In the genomic region with DNA sequence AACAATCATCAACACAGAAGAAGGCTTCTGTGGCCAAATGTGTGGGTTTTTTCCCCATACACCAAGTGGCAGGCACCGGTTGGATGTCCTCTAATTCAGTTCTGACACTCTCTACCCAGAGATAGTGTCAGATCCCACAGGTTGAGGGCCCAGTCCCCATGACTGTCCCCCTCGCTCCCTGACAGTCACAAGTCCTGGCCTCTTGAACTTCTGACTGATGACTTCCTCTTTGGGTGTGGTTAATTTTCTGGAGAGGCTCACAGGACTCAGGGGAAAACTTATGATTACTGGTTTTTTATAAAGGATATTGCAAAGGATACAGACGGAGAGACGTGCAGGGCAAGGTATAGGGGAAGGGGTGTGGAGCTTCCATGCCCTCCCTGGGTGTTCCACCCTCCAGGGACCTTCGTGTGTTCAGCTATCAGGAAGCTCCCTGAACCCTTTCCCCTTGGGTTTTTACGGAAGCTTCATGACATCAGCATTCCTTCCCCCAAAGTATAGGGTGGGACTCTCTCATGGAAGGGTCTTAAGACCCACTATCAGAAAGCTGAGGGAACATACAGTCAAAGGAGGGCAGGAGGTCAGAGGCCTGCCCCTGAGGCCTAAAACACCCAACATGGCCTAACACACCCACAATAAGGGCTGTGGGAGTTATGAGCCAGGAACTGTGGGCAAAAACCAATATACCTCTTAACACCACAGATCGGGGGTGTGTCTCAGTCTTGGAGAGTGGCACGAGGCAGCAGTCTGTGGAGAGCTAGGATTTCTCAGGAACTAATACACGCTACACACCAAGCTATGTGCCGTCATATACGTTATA, we compare ENCODE assay signal across 10 cellular contexts. TPM values are rescaled to one million over a fixed set of nuclear protein-coding genes. Genes with fewer than 3 reads are reported as not detected.
DNase-seq lines count a peak whose midpoint lies in the region; ATAC-seq, FAIRE-seq and TF ChIP-seq lines count a peak whose summit lies in the region.
"Had no signal": no experiment of that assay in that cellular context is flagged by ENCODE, and none has a peak within 500 bp of the region (broad histone marks: within the 10 kb centered on the region; RNA-seq: fewer than 3 reads in every experiment).

No MANE protein-coding gene starts in this region.

- no peak overlapping the region for H3K9ac ChIP-seq in mesenchymal stem cell (ENCODE audit: low read length)

- peak overlapping the region in 1 of 2 donors; percentile 69 for H3K4me3 Mint-ChIP-seq in CD14-positive monocyte
- H3K4me3 Mint-ChIP-seq in T-helper 17 cell: no peak overlapping the region

- no peaks in the 10 kb centered on the region for H3K27me3 Mint-ChIP-seq in CD14-positive monocyte (ENCODE audit: low read depth in 3 of 3)
- H3K27me3 Mint-ChIP-seq in T-helper 17 cell: no peaks in the 10 kb centered on the region

- ATAC-seq in T-helper 17 cell (no peak), HG02884 (IDR thresholded peaks at IDR 0.05; ENCODE audit: unreplicated experiment) (no peak)

- no peak for TF ChIP-seq CTCF in CD14-positive monocyte (IDR thresholded peaks at IDR 0.05)

- no peaks in the 10 kb centered on the region for H3K36me3 ChIP-seq in mesenchymal stem cell (ENCODE audit: control insufficient read depth in 1 of 2, insufficient read depth in 2 of 2, low read depth in 1 of 2, low read length in 2 of 2)

- no peak overlapping the region for H3K4me2 ChIP-seq in mesenchymal stem cell (ENCODE audit: low read length, poor library complexity, severe bottlenecking)

- H2AK5ac ChIP-seq in mesenchymal stem cell (ENCODE audit: low read length, severe bottlenecking): no peak overlapping the region

- H3K27ac Mint-ChIP-seq in CD14-positive monocyte (peak overlapping the region in 6 of 7 donors; percentile 26 to 93 (median 76)), T-helper 17 cell (peak overlapping the region; percentile 49)

- no peak overlapping the region for H3K27ac ChIP-seq in mesenchymal stem cell (ENCODE audit: low read length, poor library complexity, severe bottlenecking)

- no peak overlapping the region for H3K4me3 ChIP-seq in mesenchymal stem cell (ENCODE audit: insufficient read depth in 1 of 2, low read depth in 1 of 2, low read length in 2 of 2)

- no peak overlapping the region for H2BK5ac ChIP-seq in mesenchymal stem cell (ENCODE audit: low read depth, low read length, poor library complexity, severe bottlenecking)

- H3K36me3 Mint-ChIP-seq in CD14-positive monocyte: peaks cover 3 to 4% of the 10 kb centered on the region in 2 donors
- H3K36me3 Mint-ChIP-seq in T-helper 17 cell (ENCODE audit: low read depth): peaks cover 4% of the 10 kb centered on the region

- peak; percentile 76 for DNase-seq in CD14-positive monocyte (ENCODE audit: low spot score)
- no peak for DNase-seq in GM12891 (ENCODE audit: insufficient read length, low spot score)
- no peak for DNase-seq in T-helper 17 cell
- DNase-seq in mesenchymal stem cell: no peak
- DNase-seq in GOT3 (lab: John Stamatoyannopoulos, UW): no peak
- DNase-seq in COLO668 (lab: John Stamatoyannopoulos, UW; ENCODE audit: unreplicated experiment): no peak
- DNase-seq: amygdala, COR-L47, substantia nigra had no signal

- peaks cover 45% of the 10 kb centered on the region for H3K79me1 ChIP-seq in mesenchymal stem cell (replicated peaks; ENCODE audit: low read length, poor library complexity, severe bottlenecking)

- peak overlapping the region; percentile 38 to 63 for H2BK12ac ChIP-seq in mesenchymal stem cell (ENCODE audit: low read length in 2 of 2)

- TF ChIP-seq POLR2A in GM12891 (IDR thresholded peaks at IDR 0.05; ENCODE audit: low read depth, low read length): no peak

- no peak for FAIRE-seq in GM12891 (lab: Jason Lieb, UNC)

- H4K8ac ChIP-seq in mesenchymal stem cell (ENCODE audit: low read length): no peak overlapping the region

- peak overlapping the region in 1 of 2 experiments; percentile 49 for H3K18ac ChIP-seq in mesenchymal stem cell (ENCODE audit: low read depth in 1 of 2, low read length in 2 of 2)

- H4K91ac ChIP-seq in mesenchymal stem cell (ENCODE audit: low read length): no peak overlapping the region

- H3K23ac ChIP-seq in mesenchymal stem cell (ENCODE audit: low read length in 2 of 2): peak overlapping the region in 1 of 2 experiments; percentile 40

- peaks cover 11% of the 10 kb centered on the region for H3K4me1 Mint-ChIP-seq in CD14-positive monocyte
- peaks cover 24% of the 10 kb centered on the region for H3K4me1 Mint-ChIP-seq in T-helper 17 cell

- no peak overlapping the region for H2BK15ac ChIP-seq in mesenchymal stem cell (ENCODE audit: low read depth, poor library complexity, severe bottlenecking)

- intact Hi-C loops in CD14-positive monocyte (cut with micrococcal nuclease): no loop called here

- no peak overlapping the region for H2AFZ ChIP-seq in mesenchymal stem cell (ENCODE audit: low read depth, low read length)

- 78% methylated on average over 7 of the region's 11 CpGs for WGBS in mesenchymal stem cell

- no peaks in the 10 kb centered on the region for H3K27me3 ChIP-seq in mesenchymal stem cell (ENCODE audit: control insufficient read depth in 1 of 2, insufficient read depth in 1 of 2, low read length in 2 of 2)

- H2BK120ac ChIP-seq in mesenchymal stem cell (ENCODE audit: low read depth, low read length): no peak overlapping the region

- no peaks in the 10 kb centered on the region for H3K9me3 Mint-ChIP-seq in CD14-positive monocyte

- H3K14ac ChIP-seq in mesenchymal stem cell (ENCODE audit: low read length in 2 of 2): peak overlapping the region in 1 of 2 experiments; percentile 29

- H3K4me1 ChIP-seq in mesenchymal stem cell (ENCODE audit: control insufficient read depth, insufficient read depth, low read depth, low read length): no peaks in the 10 kb centered on the region

- H3K4ac ChIP-seq in mesenchymal stem cell (ENCODE audit: low read depth in 1 of 2, low read length in 2 of 2): peak overlapping the region in 1 of 2 experiments; percentile 73

- H3K9me3 ChIP-seq in T-helper 17 cell (ENCODE audit: control insufficient read depth, low read length, poor library complexity, severe bottlenecking): no peaks in the 10 kb centered on the region
- no peaks in the 10 kb centered on the region for H3K9me3 ChIP-seq in mesenchymal stem cell (ENCODE audit: control insufficient read depth, low read length)

TF ChIP-seq in GM12891, 5 proteins besides CTCF, POLR2A, EP300 and RAD21:
- TF ChIP-seq TAF1 (IDR thresholded peaks at IDR 0.05; ENCODE audit: low read depth, low read length) (no peak), SPI1 (IDR thresholded peaks at IDR 0.05; ENCODE audit: low read depth, low read length) (peak; percentile 59)

RNA-seq across cellular contexts. Expression of gene FARS2, which starts 33.3 kb away (rescaled TPM):
- polyA plus RNA-seq in CD14-positive monocyte: 10 to 100 TPM; 17.7 to 21.6 TPM
- polyA plus RNA-seq in GM12891 (2012; ENCODE audit: low read depth, missing spikeins): 13.9 TPM
- total RNA-seq in T-helper 17 cell: 10 to 100 TPM; 20.7 to 26.4 TPM
- polyA plus RNA-seq in mesenchymal stem cell (2013, experiment 1 of 2): 10.5 TPM
- polyA plus RNA-seq in mesenchymal stem cell (2013, experiment 2 of 2): 10.5 TPM

RNA-seq across cellular contexts. Expression of gene LYRM4, which starts 33.9 kb away (rescaled TPM):
- 10 to 100 TPM; 18.1 to 19.6 TPM for polyA plus RNA-seq in CD14-positive monocyte
- 31.0 TPM for polyA plus RNA-seq in GM12891 (2012; ENCODE audit: low read depth, missing spikeins)
- total RNA-seq in T-helper 17 cell: 10 to 100 TPM; 14.6 to 19.2 TPM
- 27.9 TPM for polyA plus RNA-seq in mesenchymal stem cell (2013, experiment 1 of 2)
- 29.6 TPM for polyA plus RNA-seq in mesenchymal stem cell (2013, experiment 2 of 2)
